In genomic region chr3:150183619-150184425, GRCh38 we compare ENCODE assay signal across 1 cellular context.
TF ChIP-seq lines count a peak whose summit lies in the region.

No MANE protein-coding gene starts in this region.

TF ChIP-seq in HEK293, 187 proteins besides CTCF, POLR2A, EP300 and RAD21 (continued from another document and continues in another):
- TF ChIP-seq PRDM2 (tag by site-specific recombination; IDR thresholded peaks at IDR 0.05; ENCODE audit: borderline replicate concordance) = no peak
- TF ChIP-seq PRDM4 (tag by site-specific recombination; IDR thresholded peaks at IDR 0.05) = no peak
- TF ChIP-seq KLF9 (tag by site-specific recombination; IDR thresholded peaks at IDR 0.05; ENCODE audit: low read depth) = no peak
- no peak for TF ChIP-seq TSHZ1 (tag by site-specific recombination; IDR thresholded peaks at IDR 0.05; ENCODE audit: borderline replicate concordance)
- no peak for TF ChIP-seq SCRT1 (tag by site-specific recombination; IDR thresholded peaks at IDR 0.05; ENCODE audit: borderline replicate concordance)
- TF ChIP-seq ZNF362 (tag by site-specific recombination; IDR thresholded peaks at IDR 0.05) = no peak
- no peak for TF ChIP-seq ZNF791 (tag by site-specific recombination; IDR thresholded peaks at IDR 0.05)
- TF ChIP-seq ZNF23 (tag by site-specific recombination; IDR thresholded peaks at IDR 0.05; ENCODE audit: borderline replicate concordance) = no peak
- no peak for TF ChIP-seq ZSCAN18 (tag by site-specific recombination; IDR thresholded peaks at IDR 0.05)
- no peak for TF ChIP-seq ZFP3 (tag by site-specific recombination; IDR thresholded peaks at IDR 0.05; ENCODE audit: low read depth)
- TF ChIP-seq ZSCAN4 (tag by site-specific recombination; IDR thresholded peaks at IDR 0.05) = no peak
- TF ChIP-seq ZNF248 (tag by site-specific recombination; IDR thresholded peaks at IDR 0.05) = no peak
- TF ChIP-seq ZNF558 (tag by site-specific recombination; IDR thresholded peaks at IDR 0.05) = no peak
- no peak for TF ChIP-seq ZNF354C (tag by site-specific recombination; IDR thresholded peaks at IDR 0.05; ENCODE audit: borderline replicate concordance, low read depth)
- TF ChIP-seq ZNF571 (tag by site-specific recombination; IDR thresholded peaks at IDR 0.05) = no peak
- no peak for TF ChIP-seq ZNF174 (tag by site-specific recombination; IDR thresholded peaks at IDR 0.05)
- no peak for TF ChIP-seq PATZ1 (tag by site-specific recombination; IDR thresholded peaks at IDR 0.05)
- no peak for TF ChIP-seq ZNF121 (tag by site-specific recombination; IDR thresholded peaks at IDR 0.05)
- TF ChIP-seq OVOL3 (tag by site-specific recombination; IDR thresholded peaks at IDR 0.05) = no peak
- no peak for TF ChIP-seq ZNF677 (tag by site-specific recombination; IDR thresholded peaks at IDR 0.05)
- TF ChIP-seq ZNF521 (tag by site-specific recombination; IDR thresholded peaks at IDR 0.05) = no peak
- no peak for TF ChIP-seq HOXC10 (CRISPR knock-in tag; IDR thresholded peaks at IDR 0.05)
- TF ChIP-seq YY2 (tag by site-specific recombination; IDR thresholded peaks at IDR 0.05) = no peak
- no peak for TF ChIP-seq ZSCAN30 (tag by site-specific recombination; IDR thresholded peaks at IDR 0.05)
- no peak for TF ChIP-seq ZNF707 (tag by site-specific recombination; IDR thresholded peaks at IDR 0.05)
- TF ChIP-seq INSM2 (tag by site-specific recombination; IDR thresholded peaks at IDR 0.05) = no peak
- no peak for TF ChIP-seq ZNF473 (tag by site-specific recombination; IDR thresholded peaks at IDR 0.05)
- TF ChIP-seq FEZF1 (tag by site-specific recombination; IDR thresholded peaks at IDR 0.05) = no peak
- TF ChIP-seq ZNF777 (tag by site-specific recombination; IDR thresholded peaks at IDR 0.05; ENCODE audit: borderline replicate concordance) = no peak
- no peak for TF ChIP-seq ZNF626 (tag by site-specific recombination; IDR thresholded peaks at IDR 0.05)
- peak; percentile 33; the same call in 1 of the 2 replicates for TF ChIP-seq SP7 (tag by site-specific recombination; IDR thresholded peaks at IDR 0.05)
- TF ChIP-seq WT1 (tag by site-specific recombination; IDR thresholded peaks at IDR 0.05) = no peak
- no peak for TF ChIP-seq ZNF530 (tag by site-specific recombination; IDR thresholded peaks at IDR 0.05; ENCODE audit: low read depth)
- TF ChIP-seq PBX3 (CRISPR knock-in tag; IDR thresholded peaks at IDR 0.05) = no peak
- no peak for TF ChIP-seq BCL11A (tag by site-specific recombination; IDR thresholded peaks at IDR 0.05; ENCODE audit: low read depth)
- TF ChIP-seq ZBTB48 (tag by site-specific recombination; IDR thresholded peaks at IDR 0.05) = 0 out of 2 replicates have a peak, but pooled peaks have one; percentile 20
